ENCODE assay signal across 8 cellular contexts in the genomic region with DNA sequence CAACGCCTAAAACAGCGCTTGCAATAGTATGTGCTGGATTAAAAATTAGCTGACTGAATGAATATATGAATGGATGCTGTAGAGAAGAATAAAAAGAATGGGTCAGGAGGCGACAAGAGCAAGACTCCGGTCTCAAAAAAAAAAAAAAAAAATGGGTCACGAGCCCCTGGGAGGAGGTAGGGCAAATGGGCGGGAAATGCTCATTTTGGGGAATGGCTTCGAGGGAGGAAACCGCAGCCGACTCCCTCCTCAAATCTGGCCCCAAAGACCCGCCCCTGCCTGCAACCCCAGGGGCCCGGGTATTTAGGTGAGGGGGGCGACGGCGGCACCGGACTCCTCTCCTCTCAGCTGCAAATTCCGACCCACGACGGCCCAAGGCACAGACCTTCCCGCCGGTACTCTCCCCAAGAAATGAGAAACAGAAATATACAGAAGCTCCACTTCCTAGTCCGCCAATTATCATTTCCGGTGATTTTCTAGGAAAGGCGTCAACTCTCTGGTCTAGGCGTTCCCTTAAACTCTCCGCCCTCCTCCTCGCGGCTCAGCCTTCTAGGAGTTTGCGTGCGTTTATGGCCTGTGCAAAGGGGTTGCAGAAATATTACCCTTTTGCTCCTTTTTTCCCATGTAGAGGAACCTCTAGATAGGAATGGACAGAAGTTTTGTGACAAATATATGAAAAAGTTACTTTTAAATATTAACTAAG. TPM values are rescaled to one million over a fixed set of nuclear protein-coding genes. Genes with fewer than 3 reads are reported as not detected.
DNase-seq lines count a peak whose midpoint lies in the region; ATAC-seq and TF ChIP-seq lines count a peak whose summit lies in the region.

ZNF311 (minus strand) TSS at position 133 of the 703 bp plus-strand sequence. CDS start 1,361 bp downstream, outside the sequence.

- H3K9me3 Mint-ChIP-seq in activated T-cell treated with anti-CD3 and anti-CD28 coated beads, Interleukin-2, amount 50 U/mL, for 72 hours = peaks cover 0 to 3% of the 10 kb centered on the region in 2 donors
- no peaks in the 10 kb centered on the region for H3K9me3 Mint-ChIP-seq in neural progenitor cell

- peak within 1 kb of the TSS; percentile 32 for H2AFZ ChIP-seq in neural progenitor cell (replicated peaks)

- H3K9ac ChIP-seq in neural progenitor cell = no peak within 1 kb of the TSS

- in situ Hi-C loops in Caki2 (cut with HindIII; ENCODE audit: low pct_unique_long_range_greater_than_20kb, low sequenced_read_pairs) = loop anchor here (10.0 kb wide), 1 partner anchor 71 kb away; no protein-coding TSS in a partner anchor

- peaks cover 4% of the 10 kb centered on the region for H3K27me3 Mint-ChIP-seq in activated T-cell treated with anti-CD3 and anti-CD28 coated beads, Interleukin-2, amount 50 U/mL, for 72 hours (ENCODE audit: low read depth)
- no peaks in the 10 kb centered on the region for H3K27me3 Mint-ChIP-seq in neural progenitor cell (ENCODE audit: insufficient read depth, low read depth)

- ATAC-seq in activated T-cell treated with anti-CD3 and anti-CD28 coated beads, Interleukin-2, amount 50 U/mL, for 72 hours (replicated peaks in 1 of 2) = peak; percentile 90 to 98
- ATAC-seq in GM19463 (IDR thresholded peaks at IDR 0.05; ENCODE audit: unreplicated experiment) = no peak

- no peaks in the 10 kb centered on the region for H4K20me1 ChIP-seq in neural progenitor cell (ENCODE audit: low read depth)

- H3K4me3 Mint-ChIP-seq in activated T-cell treated with anti-CD3 and anti-CD28 coated beads, Interleukin-2, amount 50 U/mL, for 72 hours = peak within 1 kb of the TSS; percentile 89
- peak within 1 kb of the TSS; percentile 79 for H3K4me3 Mint-ChIP-seq in neural progenitor cell

- H3K4me2 ChIP-seq in neural progenitor cell = peak within 1 kb of the TSS; percentile 57

- H3K27me3 ChIP-seq in neural progenitor cell = peaks cover 59% of the 10 kb centered on the region

- H3K4me1 ChIP-seq in neural progenitor cell = no peaks in the 10 kb centered on the region

- no peak for TF ChIP-seq CTCF in foreskin fibroblast (IDR thresholded peaks at IDR 0.05; ENCODE audit: low read depth, low read length)
- TF ChIP-seq CTCF in neural progenitor cell (IDR thresholded peaks at IDR 0.05) = no peak

- peak within 1 kb of the TSS; percentile 59 to 62 for H3K4me3 ChIP-seq in foreskin fibroblast (ENCODE audit: low read depth in 1 of 2, low read length in 2 of 2)
- peak within 1 kb of the TSS; percentile 35 for H3K4me3 ChIP-seq in neural progenitor cell

- H3K4me1 Mint-ChIP-seq in activated T-cell treated with anti-CD3 and anti-CD28 coated beads, Interleukin-2, amount 50 U/mL, for 72 hours (ENCODE audit: low read depth) = peaks cover 26% of the 10 kb centered on the region
- H3K4me1 Mint-ChIP-seq in neural progenitor cell = peaks cover 1% of the 10 kb centered on the region

- no peaks in the 10 kb centered on the region for H3K79me2 ChIP-seq in neural progenitor cell (ENCODE audit: low read depth)

- peak; percentile 78 for DNase-seq in Caki2 (ENCODE audit: low read depth)
- DNase-seq in NAMALWA (ENCODE audit: low spot score) = peak; percentile 49
- DNase-seq in activated T-cell treated with anti-CD3 and anti-CD28 coated beads, Interleukin-2, amount 50 U/mL, for 72 hours = peak; percentile 45 to 50
- peak; percentile 52 to 86 for DNase-seq in foreskin fibroblast
- peak; percentile 34 for DNase-seq in neural progenitor cell (ENCODE audit: low spot score)
- no peak for DNase-seq in activated gamma-delta T cell (lab: John Stamatoyannopoulos, UW)
- no peak for DNase-seq in NK-92 treated with Interleukin-12 subunit alpha and Interleukin-12 subunit beta, amount 100 ng/mL, for 24 hours (lab: John Stamatoyannopoulos, UW)

- no peaks in the 10 kb centered on the region for H3K9me3 ChIP-seq in neural progenitor cell (ENCODE audit: low read depth)

- no peaks in the 10 kb centered on the region for H3K36me3 ChIP-seq in neural progenitor cell

- peak within 1 kb of the TSS; percentile 38 for H3K27ac Mint-ChIP-seq in activated T-cell treated with anti-CD3 and anti-CD28 coated beads, Interleukin-2, amount 50 U/mL, for 72 hours
- no peak within 1 kb of the TSS for H3K27ac Mint-ChIP-seq in neural progenitor cell

- no peak within 1 kb of the TSS for H3K27ac ChIP-seq in neural progenitor cell

- no peaks in the 10 kb centered on the region for H3F3A ChIP-seq in neural progenitor cell (ENCODE audit: low read depth)

- peaks cover 5 to 6% of the 10 kb centered on the region in 2 donors for H3K36me3 Mint-ChIP-seq in activated T-cell treated with anti-CD3 and anti-CD28 coated beads, Interleukin-2, amount 50 U/mL, for 72 hours (ENCODE audit: insufficient read depth in 2 of 2)
- no peaks in the 10 kb centered on the region for H3K36me3 Mint-ChIP-seq in neural progenitor cell

RNA-seq across cellular contexts. Expression of gene ZNF311, which starts in this region (rescaled TPM):
- total RNA-seq in Caki2 (2014; rRNA removed; shearing (Covaris generic); ENCODE audit: low replicate concordance) = 4.1 and 5.9 TPM in 2 replicates
- 1 to 10 TPM; 1.6 to 2.1 TPM for total RNA-seq in activated T-cell treated with anti-CD3 and anti-CD28 coated beads, Interleukin-2, amount 50 U/mL, for 72 hours
- total RNA-seq in neural progenitor cell (ENCODE audit: low replicate concordance) = 1.9 and 2.0 TPM in 2 replicates

Comparison
In these comparisons a context has a peak if more than half of its experiments do, and no peak if none do; other contexts are left out.
1. DNase-seq: peak in Caki2 (single experiment), NAMALWA (single experiment), activated T-cell treated with anti-CD3 and anti-CD28 coated beads, Interleukin-2, amount 50 U/mL, for 72 hours (2 of 2), foreskin fibroblast (2 of 2) and neural progenitor cell (single experiment); none in activated gamma-delta T cell (single experiment) and NK-92 treated with Interleukin-12 subunit alpha and Interleukin-12 subunit beta, amount 100 ng/mL, for 24 hours (single experiment).